ENCODE assay signal across 7 cellular contexts in genomic region chr19:56120371-56121179, GRCh38. TPM values are rescaled to one million over a fixed set of nuclear protein-coding genes. Genes with fewer than 3 reads are reported as not detected.
DNase-seq lines count a peak whose midpoint lies in the region; ATAC-seq and TF ChIP-seq lines count a peak whose summit lies in the region.

No MANE protein-coding gene starts in this region.

- peak; percentile 92 for DNase-seq in GM13976 (ENCODE audit: low spot score)
- peak; percentile 81 for DNase-seq in NCI-H2196 (lab: John Stamatoyannopoulos, UW; ENCODE audit: unreplicated experiment)
- DNase-seq in activated CD4-positive, alpha-beta T cell treated with anti-CD3 and anti-CD28 coated beads for 1 hour = peak; percentile 71
- DNase-seq in choroid plexus epithelial cell (ENCODE audit: low read depth) = peak; percentile 78
- DNase-seq in left lung = peak; percentile 89 to 97
- peak; percentile 67 to 79 for DNase-seq in stimulated activated CD4-positive, alpha-beta T cell treated with anti-CD3 and anti-CD28 coated beads, Interleukin-2, amount 100 ng/mL, for 48 hours

- peak overlapping the region; percentile 95 to 98 for H3K27ac ChIP-seq in left lung

- H3K9me3 ChIP-seq in left lung = no peaks in the 10 kb centered on the region

- H3K4me3 ChIP-seq in choroid plexus epithelial cell (ENCODE audit: low read depth, low read length) (peak overlapping the region; percentile 82), left lung (peak overlapping the region; percentile 62 to 82)

- no peaks in the 10 kb centered on the region for H3K27me3 ChIP-seq in left lung

- TF ChIP-seq CTCF in GM13976 (IDR thresholded peaks at IDR 0.05; ENCODE audit: borderline replicate concordance, control extremely low read depth, extremely low read depth, insufficient read depth, missing control alignments) (peak; percentile 11), choroid plexus epithelial cell (conservative IDR thresholded peaks at IDR 0.05; ENCODE audit: low read depth, low read length) (peak; percentile 24), left lung (IDR thresholded peaks at IDR 0.05) (peak in 1 of 2 donors; percentile 21)

- peaks cover 22 to 52% of the 10 kb centered on the region in 2 donors for H3K4me1 ChIP-seq in left lung

- in situ Hi-C loops in GM13976 (cut with MboI; ENCODE audit: low sequenced_read_pairs, unreplicated experiment) = no loop called here

- H3K36me3 ChIP-seq in left lung = peaks cover 0 to 14% of the 10 kb centered on the region in 2 donors

- intact Hi-C loops in left lung (cut with DNase I) = no loop called here

- ATAC-seq in HG02763 (IDR thresholded peaks at IDR 0.05; ENCODE audit: unreplicated experiment) = peak; percentile 32
- ATAC-seq in left lung = peak; percentile 56

RNA-seq across cellular contexts. Expression of gene ZNF787, which starts 0.5 kb away (rescaled TPM):
- total RNA-seq in left lung = 10 to 100 TPM; 26.4 to 44.6 TPM

RNA-seq across cellular contexts. Expression of gene ZNF444, which starts 20.5 kb away (rescaled TPM):
- total RNA-seq in left lung = 10 to 100 TPM; 35.4 to 36.8 TPM

RNA-seq across cellular contexts. Expression of gene GALP, which starts 55.2 kb away (rescaled TPM):
- total RNA-seq in left lung = not detected

Comparison
In these comparisons a context has a peak if more than half of its experiments do, and no peak if none do; other contexts are left out.
1. Peak in every context shown above with its lines: DNase-seq, ATAC-seq, H3K4me3 ChIP-seq and H3K27ac ChIP-seq.